1 cellular context compared by ENCODE assay signal in the genomic region with DNA sequence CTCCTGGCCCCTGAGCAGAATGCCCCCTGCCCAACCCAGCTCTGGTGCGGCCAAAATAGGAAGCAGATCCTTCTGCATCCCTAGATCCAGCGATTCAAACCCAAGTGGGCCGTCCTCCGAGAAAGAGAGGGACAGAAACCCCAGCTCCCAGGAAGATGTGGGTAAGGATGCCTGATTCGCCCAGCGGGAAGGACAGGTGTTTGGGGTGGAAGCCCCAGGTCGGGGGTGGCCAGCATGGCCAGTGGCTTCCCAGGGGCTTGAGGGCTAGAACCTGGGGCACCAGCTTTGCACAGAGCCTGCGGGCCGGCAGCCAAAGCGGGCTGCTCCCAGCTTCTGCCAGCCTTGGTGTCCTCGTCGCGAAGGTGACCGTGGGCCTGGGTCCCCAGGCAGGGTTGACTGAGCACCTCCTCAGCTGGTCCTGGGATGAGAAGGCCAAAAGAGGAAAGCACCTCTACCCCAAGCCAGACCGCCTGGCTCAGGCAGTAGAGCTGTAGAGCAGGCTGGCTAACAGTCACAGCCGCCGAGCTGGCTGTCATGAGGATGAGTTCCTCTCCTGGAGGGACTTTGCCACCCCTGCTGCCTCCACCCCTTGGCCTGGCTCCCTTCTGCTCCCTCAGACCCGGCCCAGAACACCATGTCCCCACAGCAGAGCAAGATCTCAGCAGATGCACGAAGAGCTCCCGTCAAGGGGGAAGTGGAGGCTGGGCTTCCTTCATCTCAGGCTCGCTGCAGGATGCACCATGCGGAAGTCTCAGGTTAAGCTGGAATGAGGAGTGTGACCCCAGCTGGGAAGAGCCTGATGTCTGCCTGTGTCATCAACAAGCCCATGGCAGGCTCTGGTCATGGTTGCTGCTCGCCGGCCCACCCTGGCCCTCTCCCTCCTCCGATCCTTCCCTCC.
TF ChIP-seq lines count a peak whose summit lies in the region.

No MANE protein-coding gene starts in this region.

TF ChIP-seq in HepG2, 621 proteins besides CTCF, POLR2A, EP300 and RAD21:
- TF ChIP-seq, protein P1, sequence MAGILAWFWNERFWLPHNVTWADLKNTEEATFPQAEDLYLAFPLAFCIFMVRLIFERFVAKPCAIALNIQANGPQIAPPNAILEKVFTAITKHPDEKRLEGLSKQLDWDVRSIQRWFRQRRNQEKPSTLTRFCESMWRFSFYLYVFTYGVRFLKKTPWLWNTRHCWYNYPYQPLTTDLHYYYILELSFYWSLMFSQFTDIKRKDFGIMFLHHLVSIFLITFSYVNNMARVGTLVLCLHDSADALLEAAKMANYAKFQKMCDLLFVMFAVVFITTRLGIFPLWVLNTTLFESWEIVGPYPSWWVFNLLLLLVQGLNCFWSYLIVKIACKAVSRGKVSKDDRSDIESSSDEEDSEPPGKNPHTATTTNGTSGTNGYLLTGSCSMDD (CRISPR knock-in tag; IDR thresholded peaks at IDR 0.05), result no peak
- TF ChIP-seq TBP (CRISPR knock-in tag; IDR thresholded peaks at IDR 0.05) (no peak), NR2F1 (CRISPR knock-in tag; IDR thresholded peaks at IDR 0.05) (no peak), ZNF788 (CRISPR knock-in tag; IDR thresholded peaks at IDR 0.05; ENCODE audit: borderline replicate concordance) (no peak), SETDB1 (CRISPR knock-in tag; IDR thresholded peaks at IDR 0.05; ENCODE audit: borderline replicate concordance) (no peak), TBL1XR1 (IDR thresholded peaks at IDR 0.05; ENCODE audit: borderline replicate concordance, low read length, partially characterized antibody) (no peak), ZNF644 (CRISPR knock-in tag; IDR thresholded peaks at IDR 0.05; ENCODE audit: low read depth) (no peak), NR3C1 (CRISPR knock-in tag; IDR thresholded peaks at IDR 0.05) (no peak), HOXA9 (CRISPR knock-in tag; IDR thresholded peaks at IDR 0.05; ENCODE audit: borderline replicate concordance) (no peak), ZNF251 (CRISPR knock-in tag; IDR thresholded peaks at IDR 0.05) (no peak), POLR2G (IDR thresholded peaks at IDR 0.05; ENCODE audit: low read depth, low read length) (no peak)
- TF ChIP-seq, protein P2, sequence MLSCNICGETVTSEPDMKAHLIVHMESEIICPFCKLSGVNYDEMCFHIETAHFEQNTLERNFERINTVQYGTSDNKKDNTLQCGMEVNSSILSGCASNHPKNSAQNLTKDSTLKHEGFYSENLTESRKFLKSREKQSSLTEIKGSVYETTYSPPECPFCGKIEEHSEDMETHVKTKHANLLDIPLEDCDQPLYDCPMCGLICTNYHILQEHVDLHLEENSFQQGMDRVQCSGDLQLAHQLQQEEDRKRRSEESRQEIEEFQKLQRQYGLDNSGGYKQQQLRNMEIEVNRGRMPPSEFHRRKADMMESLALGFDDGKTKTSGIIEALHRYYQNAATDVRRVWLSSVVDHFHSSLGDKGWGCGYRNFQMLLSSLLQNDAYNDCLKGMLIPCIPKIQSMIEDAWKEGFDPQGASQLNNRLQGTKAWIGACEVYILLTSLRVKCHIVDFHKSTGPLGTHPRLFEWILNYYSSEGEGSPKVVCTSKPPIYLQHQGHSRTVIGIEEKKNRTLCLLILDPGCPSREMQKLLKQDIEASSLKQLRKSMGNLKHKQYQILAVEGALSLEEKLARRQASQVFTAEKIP (CRISPR knock-in tag; IDR thresholded peaks at IDR 0.05; ENCODE audit: borderline replicate concordance), result no peak
- TF ChIP-seq, protein P3, sequence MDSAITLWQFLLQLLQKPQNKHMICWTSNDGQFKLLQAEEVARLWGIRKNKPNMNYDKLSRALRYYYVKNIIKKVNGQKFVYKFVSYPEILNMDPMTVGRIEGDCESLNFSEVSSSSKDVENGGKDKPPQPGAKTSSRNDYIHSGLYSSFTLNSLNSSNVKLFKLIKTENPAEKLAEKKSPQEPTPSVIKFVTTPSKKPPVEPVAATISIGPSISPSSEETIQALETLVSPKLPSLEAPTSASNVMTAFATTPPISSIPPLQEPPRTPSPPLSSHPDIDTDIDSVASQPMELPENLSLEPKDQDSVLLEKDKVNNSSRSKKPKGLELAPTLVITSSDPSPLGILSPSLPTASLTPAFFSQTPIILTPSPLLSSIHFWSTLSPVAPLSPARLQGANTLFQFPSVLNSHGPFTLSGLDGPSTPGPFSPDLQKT (CRISPR knock-in tag; IDR thresholded peaks at IDR 0.05; ENCODE audit: borderline replicate concordance), result no peak
- TF ChIP-seq, protein P4, sequence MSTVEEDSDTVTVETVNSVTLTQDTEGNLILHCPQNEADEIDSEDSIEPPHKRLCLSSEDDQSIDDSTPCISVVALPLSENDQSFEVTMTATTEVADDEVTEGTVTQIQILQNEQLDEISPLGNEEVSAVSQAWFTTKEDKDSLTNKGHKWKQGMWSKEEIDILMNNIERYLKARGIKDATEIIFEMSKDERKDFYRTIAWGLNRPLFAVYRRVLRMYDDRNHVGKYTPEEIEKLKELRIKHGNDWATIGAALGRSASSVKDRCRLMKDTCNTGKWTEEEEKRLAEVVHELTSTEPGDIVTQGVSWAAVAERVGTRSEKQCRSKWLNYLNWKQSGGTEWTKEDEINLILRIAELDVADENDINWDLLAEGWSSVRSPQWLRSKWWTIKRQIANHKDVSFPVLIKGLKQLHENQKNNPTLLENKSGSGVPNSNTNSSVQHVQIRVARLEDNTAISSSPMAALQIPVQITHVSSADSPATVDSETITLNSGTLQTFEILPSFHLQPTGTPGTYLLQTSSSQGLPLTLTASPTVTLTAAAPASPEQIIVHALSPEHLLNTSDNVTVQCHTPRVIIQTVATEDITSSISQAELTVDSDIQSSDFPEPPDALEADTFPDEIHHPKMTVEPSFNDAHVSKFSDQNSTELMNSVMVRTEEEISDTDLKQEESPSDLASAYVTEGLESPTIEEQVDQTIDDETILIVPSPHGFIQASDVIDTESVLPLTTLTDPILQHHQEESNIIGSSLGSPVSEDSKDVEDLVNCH (CRISPR knock-in tag; IDR thresholded peaks at IDR 0.05), result no peak
- TF ChIP-seq, protein P5, sequence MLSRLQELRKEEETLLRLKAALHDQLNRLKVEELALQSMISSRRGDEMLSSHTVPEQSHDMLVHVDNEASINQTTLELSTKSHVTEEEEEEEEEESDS (CRISPR knock-in tag; IDR thresholded peaks at IDR 0.05; ENCODE audit: borderline replicate concordance), result no peak
